ENCODE assay signal across 1 cellular context in the genomic region with DNA sequence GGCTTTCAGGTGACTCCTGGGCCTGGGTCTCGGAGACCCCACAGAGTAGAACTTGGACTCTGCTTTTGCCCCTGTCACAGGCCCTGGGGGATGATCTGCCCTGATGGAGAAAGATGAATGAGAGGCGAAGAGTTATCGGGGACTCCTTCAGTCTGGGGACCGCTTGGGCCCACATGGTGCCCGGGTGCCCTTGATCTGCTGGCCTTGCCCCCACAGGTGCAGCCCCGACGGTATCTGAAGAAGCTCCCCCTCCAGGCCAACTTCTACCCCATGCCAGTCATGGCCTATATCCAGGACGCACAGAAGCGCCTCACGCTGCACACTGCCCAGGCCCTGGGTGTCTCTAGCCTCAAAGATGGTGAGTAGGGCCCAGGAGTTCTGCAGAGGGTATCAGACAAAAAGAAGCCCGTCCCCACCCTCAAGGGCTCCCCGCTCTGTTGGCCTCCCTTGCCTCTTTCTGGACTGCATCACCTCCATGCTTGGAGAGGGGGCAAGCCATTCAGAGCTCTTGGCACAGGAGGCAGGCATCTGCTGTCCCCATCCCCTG.
A peak's percentile ranks its signal among the peaks of the same experiment; 100 is the strongest.
TF ChIP-seq lines count a peak whose summit lies in the region.

No MANE protein-coding gene starts in this region.

TF ChIP-seq in HEK293, 187 proteins besides CTCF, POLR2A, EP300 and RAD21 (continued from another document):
- TF ChIP-seq, protein P1, sequence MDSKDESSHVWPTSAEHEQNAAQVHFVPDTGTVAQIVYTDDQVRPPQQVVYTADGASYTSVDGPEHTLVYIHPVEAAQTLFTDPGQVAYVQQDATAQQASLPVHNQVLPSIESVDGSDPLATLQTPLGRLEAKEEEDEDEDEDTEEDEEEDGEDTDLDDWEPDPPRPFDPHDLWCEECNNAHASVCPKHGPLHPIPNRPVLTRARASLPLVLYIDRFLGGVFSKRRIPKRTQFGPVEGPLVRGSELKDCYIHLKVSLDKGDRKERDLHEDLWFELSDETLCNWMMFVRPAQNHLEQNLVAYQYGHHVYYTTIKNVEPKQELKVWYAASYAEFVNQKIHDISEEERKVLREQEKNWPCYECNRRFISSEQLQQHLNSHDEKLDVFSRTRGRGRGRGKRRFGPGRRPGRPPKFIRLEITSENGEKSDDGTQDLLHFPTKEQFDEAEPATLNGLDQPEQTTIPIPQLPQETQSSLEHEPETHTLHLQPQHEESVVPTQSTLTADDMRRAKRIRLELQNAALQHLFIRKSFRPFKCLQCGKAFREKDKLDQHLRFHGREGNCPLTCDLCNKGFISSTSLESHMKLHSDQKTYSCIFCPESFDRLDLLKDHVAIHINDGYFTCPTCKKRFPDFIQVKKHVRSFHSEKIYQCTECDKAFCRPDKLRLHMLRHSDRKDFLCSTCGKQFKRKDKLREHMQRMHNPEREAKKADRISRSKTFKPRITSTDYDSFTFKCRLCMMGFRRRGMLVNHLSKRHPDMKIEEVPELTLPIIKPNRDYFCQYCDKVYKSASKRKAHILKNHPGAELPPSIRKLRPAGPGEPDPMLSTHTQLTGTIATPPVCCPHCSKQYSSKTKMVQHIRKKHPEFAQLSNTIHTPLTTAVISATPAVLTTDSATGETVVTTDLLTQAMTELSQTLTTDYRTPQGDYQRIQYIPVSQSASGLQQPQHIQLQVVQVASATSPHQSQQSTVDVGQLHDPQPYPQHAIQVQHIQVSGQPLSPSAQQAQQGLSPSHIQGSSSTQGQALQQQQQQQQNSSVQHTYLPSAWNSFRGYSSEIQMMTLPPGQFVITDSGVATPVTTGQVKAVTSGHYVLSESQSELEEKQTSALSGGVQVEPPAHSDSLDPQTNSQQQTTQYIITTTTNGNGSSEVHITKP (tag by site-specific recombination; IDR thresholded peaks at IDR 0.05) = 0 out of 2 replicates have a peak, but pooled peaks have one; percentile 26
- TF ChIP-seq ZNF658 (tag by site-specific recombination; IDR thresholded peaks at IDR 0.05) (no peak), ZNF341 (tag by site-specific recombination; IDR thresholded peaks at IDR 0.05; ENCODE audit: low read depth) (no peak), ZNF354C (tag by site-specific recombination; IDR thresholded peaks at IDR 0.05; ENCODE audit: borderline replicate concordance, low read depth) (no peak), KLF1 (tag by site-specific recombination; IDR thresholded peaks at IDR 0.05) (no peak), ZNF621 (tag by site-specific recombination; IDR thresholded peaks at IDR 0.05) (no peak), ZNF324 (tag by site-specific recombination; IDR thresholded peaks at IDR 0.05) (no peak)
TF ChIP-seq in HEK293: peak in this region for 1.
